ENCODE assay signal across 14 cellular contexts in the genomic region with DNA sequence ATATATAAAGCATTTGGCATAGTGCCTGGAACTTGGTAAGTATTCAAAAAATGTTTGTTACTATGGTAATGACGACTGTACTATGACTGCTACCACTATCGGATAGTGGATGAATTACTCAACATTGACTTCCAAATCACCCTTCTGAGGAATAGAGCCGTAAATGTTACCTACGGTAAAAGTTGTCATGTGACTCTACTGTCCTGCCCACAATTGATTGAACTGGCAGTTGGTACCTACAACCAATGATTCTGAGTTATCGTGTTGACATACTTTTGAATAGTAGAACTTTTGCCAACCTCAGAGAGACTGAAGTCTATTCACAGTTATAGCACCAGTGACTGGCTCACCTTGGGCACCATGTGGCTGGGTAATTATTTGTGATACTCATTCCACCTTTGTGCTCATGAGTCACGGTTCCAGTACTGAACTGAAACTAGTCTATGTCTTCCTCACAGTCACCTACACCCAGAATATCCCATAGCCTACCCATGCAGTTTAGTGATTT.
A peak's percentile ranks its signal among the peaks of the same experiment; 100 is the strongest.
DNase-seq lines count a peak whose midpoint lies in the region; ATAC-seq and TF ChIP-seq lines count a peak whose summit lies in the region.
"Had no signal": no experiment of that assay in that cellular context is flagged by ENCODE, and none has a peak within 500 bp of the region (broad histone marks: within the 10 kb centered on the region; RNA-seq: fewer than 3 reads in every experiment).

No MANE protein-coding gene starts in this region.

- no peak overlapping the region for H3K27ac ChIP-seq in spleen
- H3K27ac ChIP-seq: pancreas had no signal

- TF ChIP-seq CTCF in foreskin fibroblast (IDR thresholded peaks at IDR 0.05; ENCODE audit: low read depth, low read length) (no peak), spleen (IDR thresholded peaks at IDR 0.05 in 8 of 11, conservative IDR thresholded peaks at IDR 0.05 in 3 of 11) (no peak)

- no peak for TF ChIP-seq POLR2A in spleen (IDR thresholded peaks at IDR 0.05)

- no peaks in the 10 kb centered on the region for H3K9me3 ChIP-seq in spleen
- H3K9me3 ChIP-seq: pancreas had no signal

- no peaks in the 10 kb centered on the region for H3K27me3 Mint-ChIP-seq in T-helper 2 cell treated with Interferon-gamma antibody and Interleukin-4, amounts not matched to agents 5 μg/mL and 100 μg/mL, for 36 hours (ENCODE audit: low read depth)
- H3K27me3 Mint-ChIP-seq: activated CD8-positive, alpha-beta T cell treated with anti-CD3 and anti-CD28 coated beads for 36 hours; activated naive CD8-positive, alpha-beta T cell treated with anti-CD3 and anti-CD28 coated beads, Interleukin-2, amount 10 ng/mL, durations not matched to agents 7 days and 5 days had no signal

- H3K9me3 Mint-ChIP-seq in T-helper 2 cell treated with Interferon-gamma antibody and Interleukin-4, amounts not matched to agents 5 μg/mL and 100 μg/mL, for 36 hours, result no peaks in the 10 kb centered on the region
- H3K9me3 Mint-ChIP-seq: activated naive CD8-positive, alpha-beta T cell treated with anti-CD3 and anti-CD28 coated beads, Interleukin-2, amount 10 ng/mL, durations not matched to agents 7 days and 5 days; CD14-positive monocyte had no signal

- 81 to 87% (median 83%) methylated on average over 6 of the region's 6 CpGs for whole genome bisulfite sequencing in spleen, 5 donors

- no peaks in the 10 kb centered on the region for H3K36me3 Mint-ChIP-seq in T-helper 2 cell treated with Interferon-gamma antibody and Interleukin-4, amounts not matched to agents 5 μg/mL and 100 μg/mL, for 36 hours (ENCODE audit: low read depth)
- H3K36me3 Mint-ChIP-seq: activated naive CD8-positive, alpha-beta T cell treated with anti-CD3 and anti-CD28 coated beads, Interleukin-2, amount 10 ng/mL, durations not matched to agents 7 days and 5 days; CD14-positive monocyte had no signal

- intact Hi-C loops in spleen (cut with DNase I; ENCODE audit: low total_unique reads), result no loop called here

- DNase-seq in LHCN-M2 (ENCODE audit: low read depth) (peak; percentile 55), foreskin fibroblast (peak; percentile 15 to 44), NCI-H446 treated with DMSO at 0.1 percent for 48 hours (lab: John Stamatoyannopoulos, UW) (no peak), spleen (no peak), amygdala (lab: John Stamatoyannopoulos, UW) (no peak)
- no peak for DNase-seq in T-helper 2 cell treated with Interferon-gamma antibody and Interleukin-4, amounts not matched to agents 5 μg/mL and 100 μg/mL, for 36 hours (ENCODE audit: low spot score)
- DNase-seq: activated CD8-positive, alpha-beta T cell treated with anti-CD3 and anti-CD28 coated beads for 36 hours; activated naive CD8-positive, alpha-beta T cell treated with anti-CD3 and anti-CD28 coated beads, Interleukin-2, amount 10 ng/mL, durations not matched to agents 7 days and 5 days; H9; left cardiac atrium; pancreas had no signal

- H3K27me3 ChIP-seq in spleen (replicated peaks in 1 of 7), result no peaks in the 10 kb centered on the region
- H3K27me3 ChIP-seq: pancreas had no signal

- H3K4me1 ChIP-seq in spleen, result no peaks in the 10 kb centered on the region
- H3K4me1 ChIP-seq: pancreas had no signal

- H3K27ac Mint-ChIP-seq in T-helper 2 cell treated with Interferon-gamma antibody and Interleukin-4, amounts not matched to agents 5 μg/mL and 100 μg/mL, for 36 hours, result no peak overlapping the region
- H3K27ac Mint-ChIP-seq: activated CD8-positive, alpha-beta T cell treated with anti-CD3 and anti-CD28 coated beads for 36 hours; activated naive CD8-positive, alpha-beta T cell treated with anti-CD3 and anti-CD28 coated beads, Interleukin-2, amount 10 ng/mL, durations not matched to agents 7 days and 5 days; CD14-positive monocyte; H9 had no signal

- H3K36me3 ChIP-seq in spleen, result no peaks in the 10 kb centered on the region
- H3K36me3 ChIP-seq: pancreas had no signal

- no peaks in the 10 kb centered on the region for H3K4me1 Mint-ChIP-seq in T-helper 2 cell treated with Interferon-gamma antibody and Interleukin-4, amounts not matched to agents 5 μg/mL and 100 μg/mL, for 36 hours (ENCODE audit: low read depth)
- H3K4me1 Mint-ChIP-seq: activated naive CD8-positive, alpha-beta T cell treated with anti-CD3 and anti-CD28 coated beads, Interleukin-2, amount 10 ng/mL, durations not matched to agents 7 days and 5 days; CD14-positive monocyte; H9 had no signal

- H3K4me3 ChIP-seq in foreskin fibroblast (ENCODE audit: low read depth in 1 of 2, low read length in 2 of 2), result no peak overlapping the region
- no peak overlapping the region for H3K4me3 ChIP-seq in spleen
- H3K4me3 ChIP-seq: pancreas had no signal

- ATAC-seq in GM18870 (IDR thresholded peaks at IDR 0.05; ENCODE audit: unreplicated experiment), result peak; percentile 93
- peak; percentile 79 for ATAC-seq in HG02642 (IDR thresholded peaks at IDR 0.05; ENCODE audit: poor library complexity, unreplicated experiment)
- ATAC-seq: activated CD8-positive, alpha-beta T cell treated with anti-CD3 and anti-CD28 coated beads for 36 hours; left cardiac atrium; pancreas had no signal

- no peak overlapping the region for H3K4me3 Mint-ChIP-seq in T-helper 2 cell treated with Interferon-gamma antibody and Interleukin-4, amounts not matched to agents 5 μg/mL and 100 μg/mL, for 36 hours
- H3K4me3 Mint-ChIP-seq: activated CD8-positive, alpha-beta T cell treated with anti-CD3 and anti-CD28 coated beads for 36 hours; activated naive CD8-positive, alpha-beta T cell treated with anti-CD3 and anti-CD28 coated beads, Interleukin-2, amount 10 ng/mL, durations not matched to agents 7 days and 5 days; CD14-positive monocyte; H9 had no signal

Comparison
In these comparisons a context has a peak if more than half of its experiments do, and no peak if none do; other contexts are left out.
1. DNase-seq: peak in LHCN-M2 (single experiment) and foreskin fibroblast (2 of 2); none in NCI-H446 treated with DMSO at 0.1 percent for 48 hours (single experiment), spleen (single experiment), amygdala (0 of 56) and T-helper 2 cell treated with Interferon-gamma antibody and Interleukin-4, amounts not matched to agents 5 μg/mL and 100 μg/mL, for 36 hours (single experiment).